Comparison of ENCODE assay signal across 27 cellular contexts in the genomic region with DNA sequence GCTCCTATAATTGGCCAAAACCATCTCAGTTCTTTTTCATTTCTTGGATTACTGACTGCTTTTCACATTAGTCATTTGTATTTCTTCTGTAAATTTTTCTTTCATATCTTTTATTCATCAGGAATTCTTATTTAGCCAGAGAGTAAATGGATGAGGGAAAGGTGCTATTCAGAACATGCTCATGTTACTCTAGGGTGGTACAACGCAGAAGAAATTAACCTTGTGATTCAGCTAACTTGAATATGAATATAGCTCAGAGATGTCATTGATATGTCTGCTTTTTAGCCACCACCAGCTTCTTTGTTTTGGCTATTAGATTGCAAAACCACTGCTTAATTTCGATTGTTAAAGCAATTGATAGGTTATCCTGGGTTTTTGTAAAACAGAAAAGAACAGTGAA. TPM values are rescaled to one million over a fixed set of nuclear protein-coding genes. Genes with fewer than 3 reads are reported as not detected.
DNase-seq lines count a peak whose midpoint lies in the region; ATAC-seq, FAIRE-seq and TF ChIP-seq lines count a peak whose summit lies in the region.
"Had no signal": no experiment of that assay in that cellular context is flagged by ENCODE, and none has a peak within 500 bp of the region (broad histone marks: within the 10 kb centered on the region; RNA-seq: fewer than 3 reads in every experiment).

No MANE protein-coding gene starts in this region.

- H3K9me3 ChIP-seq in A673 (ENCODE audit: low read depth, low read length, poor library complexity, severe bottlenecking) (no peaks in the 10 kb centered on the region), HEK293 (ENCODE audit: control insufficient read depth, insufficient read depth, low read depth, low read length) (no peaks in the 10 kb centered on the region), SK-N-SH (no peaks in the 10 kb centered on the region), osteoblast (ENCODE audit: low read depth, low read length) (no peaks in the 10 kb centered on the region), MG63 (no peaks in the 10 kb centered on the region)
- H3K9me3 ChIP-seq: BE2C; BLaER1 treated with 17β-estradiol and CSF1 and Interleukin-3, amounts not matched to agents 10 nM and 100 nM; HAP-1 had no signal

- H3K4me2 ChIP-seq in SK-N-SH (no peak overlapping the region), osteoblast (ENCODE audit: insufficient read depth, low read length) (no peak overlapping the region)
- H3K4me2 ChIP-seq: BLaER1 treated with 17β-estradiol and CSF1 and Interleukin-3, amounts not matched to agents 10 nM and 100 nM had no signal

- no TSS peak for BruUV-seq in A673 (replicated peaks; lab: Mats Ljungman, UMichigan)

- WGBS in SK-N-SH (ENCODE audit: low lambda C conversion rate), result 76% methylated on average over 2 of the region's 2 CpGs

- TF ChIP-seq RAD21 in SK-N-SH (IDR thresholded peaks at IDR 0.05; ENCODE audit: low read length), result no peak

- no peak overlapping the region for H3K4me3 ChIP-seq in A673 (ENCODE audit: low read depth, low read length, poor library complexity, severe bottlenecking)
- H3K4me3 ChIP-seq in HEK293 (ENCODE audit: low read depth, low read length), result no peak overlapping the region
- no peak overlapping the region for H3K4me3 ChIP-seq in SK-N-SH (ENCODE audit: low read depth in 2 of 2, low read length in 1 of 2)
- H3K4me3 ChIP-seq in osteoblast (ENCODE audit: insufficient read depth, low read length), result no peak overlapping the region
- no peak overlapping the region for H3K4me3 ChIP-seq in MG63
- H3K4me3 ChIP-seq: BLaER1 treated with 17β-estradiol and CSF1 and Interleukin-3, amounts not matched to agents 10 nM and 100 nM; GM12878; HAP-1 had no signal

- H3K79me2 ChIP-seq in SK-N-SH (ENCODE audit: insufficient read depth) (peaks cover 70% of the 10 kb centered on the region; the same call in 1 of the 2 replicates), osteoblast (ENCODE audit: insufficient read depth, low read length) (peaks cover 40% of the 10 kb centered on the region)

- H2AFZ ChIP-seq in SK-N-SH (ENCODE audit: low read depth) (no peak overlapping the region), osteoblast (ENCODE audit: low read length) (no peak overlapping the region)

- H3K36me3 ChIP-seq in A673 (ENCODE audit: insufficient read depth, low read length, poor library complexity, severe bottlenecking) (peaks cover 59% of the 10 kb centered on the region), HEK293 (ENCODE audit: control insufficient read depth in 2 of 2, insufficient read depth in 1 of 2, low read length in 2 of 2) (peaks cover 20 to 52% of the 10 kb centered on the region in 2 experiments), SK-N-SH (replicated peaks in 1 of 2; ENCODE audit: control insufficient read depth in 1 of 2, insufficient read depth in 2 of 2, low read length in 1 of 2) (peaks cover 40 to 42% of the 10 kb centered on the region in 2 experiments), osteoblast (ENCODE audit: insufficient read depth, low read length) (peaks cover 28% of the 10 kb centered on the region), MG63 (peaks cover 16% of the 10 kb centered on the region)

- no peaks in the 10 kb centered on the region for H3K9me2 ChIP-seq in SK-N-SH

- peaks cover 21% of the 10 kb centered on the region for H4K20me1 ChIP-seq in SK-N-SH (ENCODE audit: insufficient read depth)
- H4K20me1 ChIP-seq in osteoblast (ENCODE audit: insufficient read depth, low read length), result no peaks in the 10 kb centered on the region

- ATAC-seq in HG02763 (IDR thresholded peaks at IDR 0.05; ENCODE audit: unreplicated experiment), result no peak
- ATAC-seq: GM12878 had no signal

- no peak overlapping the region for H3K9ac ChIP-seq in SK-N-SH
- H3K9ac ChIP-seq: BLaER1 treated with 17β-estradiol and CSF1 and Interleukin-3, amounts not matched to agents 10 nM and 100 nM had no signal

- no peak for DNase-seq in A673 (ENCODE audit: low spot score)
- DNase-seq in SK-N-SH, result no peak
- peak; percentile 30 for DNase-seq in osteoblast (ENCODE audit: insufficient read length, low spot score, missing footprints)
- DNase-seq in MG63, result no peak
- no peak for DNase-seq in hepatic stellate cell (ENCODE audit: low spot score)
- no peak for DNase-seq in frontal cortex (ENCODE audit: low spot score in 2 of 2)
- DNase-seq: ACHN; AML-193; BE2C; CD4-positive, alpha-beta T cell; CD8-positive, alpha-beta memory T cell; DMS 273 treated with DMSO at 0.1 percent for 48 hours; DMS79; EL; GDM1; GOT3 had no signal

- TF ChIP-seq EP300 in SK-N-SH (IDR thresholded peaks at IDR 0.05; ENCODE audit: borderline replicate concordance in 1 of 2, low read depth in 1 of 2, low read length in 1 of 2), result no peak

- CTCF ChIA-PET in A673 (lab: Charles Lee) (no interaction called here), HEK293 (lab: Yijun Ruan, JAX) (interaction anchor here (0.7 kb wide), 1 partner anchor 445 kb away, joined by 3 read pairs; no protein-coding TSS in a partner anchor), SK-N-SH (lab: Yijun Ruan, JAX) (interaction anchor here (1.0 kb wide), 1 partner anchor 27 kb away, joined by 3 read pairs; no protein-coding TSS in a partner anchor)

- peaks cover 15% of the 10 kb centered on the region for H3F3A ChIP-seq in SK-N-SH (replicated peaks; ENCODE audit: insufficient read depth)

- TF ChIP-seq CTCF in A673 (conservative IDR thresholded peaks at IDR 0.05; ENCODE audit: low read depth, low read length), result no peak
- no peak for TF ChIP-seq CTCF in HEK293 (tag by site-specific recombination; IDR thresholded peaks at IDR 0.05)
- TF ChIP-seq CTCF in SK-N-SH (IDR thresholded peaks at IDR 0.05), result no peak
- no peak for TF ChIP-seq CTCF in osteoblast (IDR thresholded peaks at IDR 0.05; ENCODE audit: extremely low read depth, low read depth, low read length)

- H3K4me1 ChIP-seq in A673 (ENCODE audit: insufficient read depth, low read length, poor library complexity, severe bottlenecking) (no peaks in the 10 kb centered on the region), HEK293 (ENCODE audit: control insufficient read depth, insufficient read depth, low read length) (peaks cover 4% of the 10 kb centered on the region; the same call in 1 of the 2 replicates), SK-N-SH (ENCODE audit: control insufficient read depth in 1 of 2, insufficient read depth in 2 of 2, low read depth in 1 of 2, low read length in 1 of 2) (peaks cover 4 to 15% of the 10 kb centered on the region in 2 experiments), osteoblast (ENCODE audit: insufficient read depth, low read length) (no peaks in the 10 kb centered on the region)
- H3K4me1 ChIP-seq: BE2C; BLaER1 treated with 17β-estradiol and CSF1 and Interleukin-3, amounts not matched to agents 10 nM and 100 nM had no signal

- intact Hi-C loops in A673 (cut with micrococcal nuclease; ENCODE audit: unreplicated experiment), result no loop called here

- POLR2A ChIA-PET in A673 (lab: Charles Lee; ENCODE audit: low non-redundant PET) (no interaction called here), HEK293 (lab: Yijun Ruan, JAX) (no interaction called here), SK-N-SH (lab: Yijun Ruan, JAX) (no interaction called here)

- H3K27me3 ChIP-seq in A673 (replicated peaks; ENCODE audit: insufficient read depth, low read depth, low read length, poor library complexity) (no peaks in the 10 kb centered on the region), SK-N-SH (ENCODE audit: insufficient read depth) (no peaks in the 10 kb centered on the region), osteoblast (ENCODE audit: insufficient read depth, low read length) (no peaks in the 10 kb centered on the region), MG63 (no peaks in the 10 kb centered on the region)
- H3K27me3 ChIP-seq: BE2C; BLaER1 treated with 17β-estradiol and CSF1 and Interleukin-3, amounts not matched to agents 10 nM and 100 nM had no signal

- no peak for FAIRE-seq in frontal cortex (lab: Jason Lieb, UNC)
- FAIRE-seq: A204.1, D721Med, GM12878, GM18507, H54 had no signal

- H3K27ac ChIP-seq in A673 (ENCODE audit: low read depth, low read length, poor library complexity, severe bottlenecking) (peak overlapping the region; percentile 12), HEK293 (ENCODE audit: extremely low read depth, low read depth, low read length) (no peak overlapping the region), SK-N-SH (ENCODE audit: low read depth in 2 of 2, low read length in 1 of 2) (peak overlapping the region; percentile 5 to 22; a peak in 3 of 4 replicates), osteoblast (ENCODE audit: low read depth, low read length) (no peak overlapping the region)
- H3K27ac ChIP-seq: 22Rv1; BLaER1 treated with 17β-estradiol and CSF1 and Interleukin-3, amounts not matched to agents 10 nM and 100 nM had no signal

TF ChIP-seq in HEK293, 187 proteins besides CTCF, POLR2A, EP300 and RAD21:
- TF ChIP-seq ZNF544 (tag by site-specific recombination; IDR thresholded peaks at IDR 0.05) (no peak), ZNF677 (tag by site-specific recombination; IDR thresholded peaks at IDR 0.05) (0 out of 2 replicates have a peak, but pooled peaks have one; percentile 13)

TF ChIP-seq in SK-N-SH, 30 proteins besides CTCF, POLR2A, EP300 and RAD21:
- TF ChIP-seq RXRA (IDR thresholded peaks at IDR 0.05; ENCODE audit: borderline replicate concordance, low read depth), result no peak

RNA-seq across cellular contexts. Expression of a gene that starts 32.2 kb away (rescaled TPM):
- 201 and 224 TPM in 2 replicates for total RNA-seq in A673 (2021)
- 71.0 and 78.5 TPM in 2 replicates for polyA plus RNA-seq in SK-N-SH (2012; rRNA removed)
- 69.1 and 70.9 TPM in 2 replicates for polyA plus RNA-seq in SK-N-SH (2012; cell fraction: cytosol; rRNA removed)
- 76.0 and 95.0 TPM in 2 replicates for polyA plus RNA-seq in SK-N-SH (2012; cell fraction: nucleus; rRNA removed)
- total RNA-seq in osteoblast, result 101 and 103 TPM in 2 replicates
- 138 and 140 TPM in 2 replicates for total RNA-seq in MG63 (2014; rRNA removed; shearing (Covaris generic); ENCODE audit: low replicate concordance)
- 302 TPM for total RNA-seq in frontal cortex

RNA-seq across cellular contexts. Expression of a gene that starts 35.9 kb away (rescaled TPM):
- total RNA-seq in A673 (2021) (not detected in 2 replicates), osteoblast (not detected in 2 replicates), frontal cortex (not detected)
- 0.20 TPM in 1 of 2 replicates, not detected in the other for polyA plus RNA-seq in SK-N-SH (2012; rRNA removed)
- polyA plus RNA-seq in SK-N-SH (2012; cell fraction: cytosol; rRNA removed), result not detected in 2 replicates
- 0.39 and 0.59 TPM in 2 replicates for polyA plus RNA-seq in SK-N-SH (2012; cell fraction: nucleus; rRNA removed)
- not detected in 2 replicates for total RNA-seq in MG63 (2014; rRNA removed; shearing (Covaris generic); ENCODE audit: low replicate concordance)
- total RNA-seq: CD4-positive, alpha-beta T cell; CD8-positive, alpha-beta memory T cell; GM12878 had no signal
- polyA plus RNA-seq: CD14-positive monocyte; CD8-positive, alpha-beta memory T cell had no signal

Comparison
In these comparisons a context has a peak if more than half of its experiments do, and no peak if none do; other contexts are left out.
1. H3K27ac ChIP-seq: peak in A673 (single experiment) and SK-N-SH (2 of 2); none in HEK293 (single experiment) and osteoblast (single experiment).